ENCODE assay signal across 1 cellular context in the genomic region with DNA sequence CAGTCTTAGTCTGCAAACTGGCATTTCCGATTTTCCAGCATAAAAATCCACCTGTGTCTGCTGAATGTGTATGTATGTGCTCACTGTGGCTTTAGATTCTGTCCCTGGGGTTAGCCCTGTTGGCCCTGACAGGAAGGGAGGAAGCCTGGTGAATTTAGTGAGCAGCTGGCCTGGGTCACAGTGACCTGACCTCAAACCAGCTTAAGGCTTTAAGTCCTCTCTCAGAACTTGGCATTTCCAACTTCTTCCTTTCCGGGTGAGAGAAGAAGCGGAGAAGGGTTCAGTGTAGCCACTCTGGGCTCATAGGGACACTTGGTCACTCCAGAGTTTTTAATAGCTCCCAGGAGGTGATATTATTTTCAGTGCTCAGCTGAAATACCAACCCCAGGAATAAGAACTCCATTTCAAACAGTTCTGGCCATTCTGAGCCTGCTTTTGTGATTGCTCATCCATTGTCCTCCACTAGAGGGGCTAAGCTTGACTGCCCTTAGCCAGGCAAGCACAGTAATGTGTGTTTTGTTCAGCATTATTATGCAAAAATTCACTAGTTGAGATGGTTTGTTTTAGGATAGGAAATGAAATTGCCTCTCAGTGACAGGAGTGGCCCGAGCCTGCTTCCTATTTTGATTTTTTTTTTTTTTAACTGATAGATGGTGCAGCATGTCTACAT.
TF ChIP-seq lines count a peak whose summit lies in the region.

No MANE protein-coding gene starts in this region.

TF ChIP-seq in HepG2, 621 proteins besides CTCF, POLR2A, EP300 and RAD21 (continued from another document):
- TF ChIP-seq, protein P1, sequence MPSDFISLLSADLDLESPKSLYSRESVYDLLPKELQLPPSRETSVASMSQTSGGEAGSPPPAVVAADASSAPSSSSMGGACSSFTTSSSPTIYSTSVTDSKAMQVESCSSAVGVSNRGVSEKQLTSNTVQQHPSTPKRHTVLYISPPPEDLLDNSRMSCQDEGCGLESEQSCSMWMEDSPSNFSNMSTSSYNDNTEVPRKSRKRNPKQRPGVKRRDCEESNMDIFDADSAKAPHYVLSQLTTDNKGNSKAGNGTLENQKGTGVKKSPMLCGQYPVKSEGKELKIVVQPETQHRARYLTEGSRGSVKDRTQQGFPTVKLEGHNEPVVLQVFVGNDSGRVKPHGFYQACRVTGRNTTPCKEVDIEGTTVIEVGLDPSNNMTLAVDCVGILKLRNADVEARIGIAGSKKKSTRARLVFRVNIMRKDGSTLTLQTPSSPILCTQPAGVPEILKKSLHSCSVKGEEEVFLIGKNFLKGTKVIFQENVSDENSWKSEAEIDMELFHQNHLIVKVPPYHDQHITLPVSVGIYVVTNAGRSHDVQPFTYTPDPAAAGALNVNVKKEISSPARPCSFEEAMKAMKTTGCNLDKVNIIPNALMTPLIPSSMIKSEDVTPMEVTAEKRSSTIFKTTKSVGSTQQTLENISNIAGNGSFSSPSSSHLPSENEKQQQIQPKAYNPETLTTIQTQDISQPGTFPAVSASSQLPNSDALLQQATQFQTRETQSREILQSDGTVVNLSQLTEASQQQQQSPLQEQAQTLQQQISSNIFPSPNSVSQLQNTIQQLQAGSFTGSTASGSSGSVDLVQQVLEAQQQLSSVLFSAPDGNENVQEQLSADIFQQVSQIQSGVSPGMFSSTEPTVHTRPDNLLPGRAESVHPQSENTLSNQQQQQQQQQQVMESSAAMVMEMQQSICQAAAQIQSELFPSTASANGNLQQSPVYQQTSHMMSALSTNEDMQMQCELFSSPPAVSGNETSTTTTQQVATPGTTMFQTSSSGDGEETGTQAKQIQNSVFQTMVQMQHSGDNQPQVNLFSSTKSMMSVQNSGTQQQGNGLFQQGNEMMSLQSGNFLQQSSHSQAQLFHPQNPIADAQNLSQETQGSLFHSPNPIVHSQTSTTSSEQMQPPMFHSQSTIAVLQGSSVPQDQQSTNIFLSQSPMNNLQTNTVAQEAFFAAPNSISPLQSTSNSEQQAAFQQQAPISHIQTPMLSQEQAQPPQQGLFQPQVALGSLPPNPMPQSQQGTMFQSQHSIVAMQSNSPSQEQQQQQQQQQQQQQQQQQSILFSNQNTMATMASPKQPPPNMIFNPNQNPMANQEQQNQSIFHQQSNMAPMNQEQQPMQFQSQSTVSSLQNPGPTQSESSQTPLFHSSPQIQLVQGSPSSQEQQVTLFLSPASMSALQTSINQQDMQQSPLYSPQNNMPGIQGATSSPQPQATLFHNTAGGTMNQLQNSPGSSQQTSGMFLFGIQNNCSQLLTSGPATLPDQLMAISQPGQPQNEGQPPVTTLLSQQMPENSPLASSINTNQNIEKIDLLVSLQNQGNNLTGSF (CRISPR knock-in tag; IDR thresholded peaks at IDR 0.05) = no peak
- TF ChIP-seq ZC3H4 (CRISPR knock-in tag; IDR thresholded peaks at IDR 0.05; ENCODE audit: borderline replicate concordance) (no peak), AKAP8 (CRISPR knock-in tag; IDR thresholded peaks at IDR 0.05) (no peak), PAX8 (CRISPR knock-in tag; IDR thresholded peaks at IDR 0.05; ENCODE audit: borderline replicate concordance) (no peak)
- TF ChIP-seq, protein P2, sequence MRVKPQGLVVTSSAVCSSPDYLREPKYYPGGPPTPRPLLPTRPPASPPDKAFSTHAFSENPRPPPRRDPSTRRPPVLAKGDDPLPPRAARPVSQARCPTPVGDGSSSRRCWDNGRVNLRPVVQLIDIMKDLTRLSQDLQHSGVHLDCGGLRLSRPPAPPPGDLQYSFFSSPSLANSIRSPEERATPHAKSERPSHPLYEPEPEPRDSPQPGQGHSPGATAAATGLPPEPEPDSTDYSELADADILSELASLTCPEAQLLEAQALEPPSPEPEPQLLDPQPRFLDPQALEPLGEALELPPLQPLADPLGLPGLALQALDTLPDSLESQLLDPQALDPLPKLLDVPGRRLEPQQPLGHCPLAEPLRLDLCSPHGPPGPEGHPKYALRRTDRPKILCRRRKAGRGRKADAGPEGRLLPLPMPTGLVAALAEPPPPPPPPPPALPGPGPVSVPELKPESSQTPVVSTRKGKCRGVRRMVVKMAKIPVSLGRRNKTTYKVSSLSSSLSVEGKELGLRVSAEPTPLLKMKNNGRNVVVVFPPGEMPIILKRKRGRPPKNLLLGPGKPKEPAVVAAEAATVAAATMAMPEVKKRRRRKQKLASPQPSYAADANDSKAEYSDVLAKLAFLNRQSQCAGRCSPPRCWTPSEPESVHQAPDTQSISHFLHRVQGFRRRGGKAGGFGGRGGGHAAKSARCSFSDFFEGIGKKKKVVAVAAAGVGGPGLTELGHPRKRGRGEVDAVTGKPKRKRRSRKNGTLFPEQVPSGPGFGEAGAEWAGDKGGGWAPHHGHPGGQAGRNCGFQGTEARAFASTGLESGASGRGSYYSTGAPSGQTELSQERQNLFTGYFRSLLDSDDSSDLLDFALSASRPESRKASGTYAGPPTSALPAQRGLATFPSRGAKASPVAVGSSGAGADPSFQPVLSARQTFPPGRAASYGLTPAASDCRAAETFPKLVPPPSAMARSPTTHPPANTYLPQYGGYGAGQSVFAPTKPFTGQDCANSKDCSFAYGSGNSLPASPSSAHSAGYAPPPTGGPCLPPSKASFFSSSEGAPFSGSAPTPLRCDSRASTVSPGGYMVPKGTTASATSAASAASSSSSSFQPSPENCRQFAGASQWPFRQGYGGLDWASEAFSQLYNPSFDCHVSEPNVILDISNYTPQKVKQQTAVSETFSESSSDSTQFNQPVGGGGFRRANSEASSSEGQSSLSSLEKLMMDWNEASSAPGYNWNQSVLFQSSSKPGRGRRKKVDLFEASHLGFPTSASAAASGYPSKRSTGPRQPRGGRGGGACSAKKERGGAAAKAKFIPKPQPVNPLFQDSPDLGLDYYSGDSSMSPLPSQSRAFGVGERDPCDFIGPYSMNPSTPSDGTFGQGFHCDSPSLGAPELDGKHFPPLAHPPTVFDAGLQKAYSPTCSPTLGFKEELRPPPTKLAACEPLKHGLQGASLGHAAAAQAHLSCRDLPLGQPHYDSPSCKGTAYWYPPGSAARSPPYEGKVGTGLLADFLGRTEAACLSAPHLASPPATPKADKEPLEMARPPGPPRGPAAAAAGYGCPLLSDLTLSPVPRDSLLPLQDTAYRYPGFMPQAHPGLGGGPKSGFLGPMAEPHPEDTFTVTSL (CRISPR knock-in tag; IDR thresholded peaks at IDR 0.05; ENCODE audit: borderline replicate concordance) = no peak
